ENCODE assay signal across 1 cellular context in genomic region chr20:51961964-51962761, GRCh38.
TF ChIP-seq lines count a peak whose summit lies in the region.

No MANE protein-coding gene starts in this region.

TF ChIP-seq in HEK293, 187 proteins besides CTCF, POLR2A, EP300 and RAD21 (continued from another document):
- peak; percentile 96 for TF ChIP-seq PRDM10 (tag by site-specific recombination; IDR thresholded peaks at IDR 0.05)
- peak; percentile 78 for TF ChIP-seq OSR2 (tag by site-specific recombination; IDR thresholded peaks at IDR 0.05)
- TF ChIP-seq ZBTB20 (tag by site-specific recombination; IDR thresholded peaks at IDR 0.05), result peak; percentile 52; the same call in 1 of the 2 replicates
